21 cellular contexts compared by ENCODE assay signal in the genomic region with DNA sequence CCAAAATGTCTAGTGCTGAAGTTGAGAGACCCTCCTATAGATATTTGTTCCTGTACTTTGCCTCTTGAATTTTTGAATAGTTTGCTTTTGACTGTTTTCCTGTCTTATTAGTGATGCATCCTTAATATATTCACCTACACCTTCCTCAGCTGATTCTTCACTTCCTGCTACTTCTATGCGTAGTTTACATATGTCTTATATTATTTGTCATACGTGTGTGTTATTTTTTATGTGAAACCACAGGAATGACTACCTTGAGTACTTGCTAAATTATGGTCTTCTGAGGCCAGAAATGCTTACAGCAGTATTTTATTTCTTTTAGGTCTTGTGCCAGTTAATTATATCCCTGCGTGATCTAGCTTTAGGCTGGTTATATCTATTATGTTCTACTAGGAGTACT.
"Had no signal": no experiment of that assay in that cellular context is flagged by ENCODE, and none has a peak within 500 bp of the region (broad histone marks: within the 10 kb centered on the region; RNA-seq: fewer than 3 reads in every experiment).

No MANE protein-coding gene starts in this region.

- DNase-seq: activated CD4-positive, alpha-beta T cell treated with anti-CD3 and anti-CD28 coated beads, Interleukin-2, amount 10 ng/mL, durations not matched to agents 7 days and 5 days; activated gamma-delta T cell; activated T-cell treated with anti-CD3 and anti-CD28 coated beads, Interleukin-2, amount 50 U/mL, for 72 hours; adrenal gland; effector CD8-positive, alpha-beta T cell; foreskin fibroblast; left colon; lower lobe of right lung; pancreas; stimulated activated CD4-positive, alpha-beta T cell treated with anti-CD3 and anti-CD28 coated beads, Interleukin-4, amount 100 ng/mL, for 1 hour; stimulated activated naive CD8-positive, alpha-beta T cell treated with anti-CD3 and anti-CD28 coated beads, Interleukin-15, amount 100 ng/mL, for 72 hours; transverse colon; uterus had no signal

- H3K4me2 ChIP-seq: hepatocyte, smooth muscle cell had no signal

- H3K27me3 ChIP-seq: adrenal gland, hepatocyte, neutrophil, pancreas, suprapubic skin, transverse colon, uterus had no signal

- H3K9me3 Mint-ChIP-seq: activated CD4-positive, alpha-beta T cell treated with anti-CD3 and anti-CD28 coated beads, Interleukin-2, amount 10 ng/mL, durations not matched to agents 7 days and 5 days; activated naive CD4-positive, alpha-beta T cell treated with anti-CD3 and anti-CD28 coated beads, Interleukin-2, amount 50 U/mL, for 24 hours; activated T-cell treated with anti-CD3 and anti-CD28 coated beads, Interleukin-2, amount 50 U/mL, for 72 hours; dendritic cell treated with granulocyte-macrophage colony-stimulating factor and Interleukin-4, amounts not matched to agents 40 ng/mL and 50 ng/mL, for 4 days; natural killer cell treated with Interleukin-12 subunit alpha and Interleukin-12 subunit beta and Interleukin-15 and Interleukin-18, amount 100 ng/mL, for 72 hours; stimulated activated naive CD8-positive, alpha-beta T cell treated with anti-CD3 and anti-CD28 coated beads, Interleukin-15, amount 100 ng/mL, for 72 hours had no signal

- H3K4me3 ChIP-seq: adrenal gland, hepatocyte, lower lobe of right lung, pancreas, smooth muscle cell, suprapubic skin, transverse colon, uterus had no signal

- H3K27ac ChIP-seq: adrenal gland, hepatocyte, lower lobe of right lung, neutrophil, pancreas, suprapubic skin, transverse colon, uterus had no signal

- H3K27me3 Mint-ChIP-seq: activated CD4-positive, alpha-beta T cell treated with anti-CD3 and anti-CD28 coated beads, Interleukin-2, amount 10 ng/mL, durations not matched to agents 7 days and 5 days; activated naive CD4-positive, alpha-beta T cell treated with anti-CD3 and anti-CD28 coated beads, Interleukin-2, amount 50 U/mL, for 24 hours; dendritic cell treated with granulocyte-macrophage colony-stimulating factor and Interleukin-4, amounts not matched to agents 40 ng/mL and 50 ng/mL, for 4 days; natural killer cell treated with Interleukin-12 subunit alpha and Interleukin-12 subunit beta and Interleukin-15 and Interleukin-18, amount 100 ng/mL, for 72 hours; stimulated activated naive CD8-positive, alpha-beta T cell treated with anti-CD3 and anti-CD28 coated beads, Interleukin-15, amount 100 ng/mL, for 72 hours had no signal

- H3K4me1 ChIP-seq: suprapubic skin, uterus had no signal

- H3K36me3 ChIP-seq: adrenal gland, neutrophil, pancreas, suprapubic skin, transverse colon, uterus had no signal

- H3K9me3 ChIP-seq: adrenal gland, lower lobe of right lung, neutrophil, pancreas, suprapubic skin, transverse colon, uterus had no signal

- ATAC-seq: left colon; lower lobe of right lung; natural killer cell treated with Interleukin-12 subunit alpha and Interleukin-12 subunit beta and Interleukin-15 and Interleukin-18, amount 100 ng/mL, for 72 hours; sciatic nerve; stimulated activated naive CD8-positive, alpha-beta T cell treated with anti-CD3 and anti-CD28 coated beads, Interleukin-15, amount 100 ng/mL, for 72 hours had no signal

- H3K27ac Mint-ChIP-seq: activated CD4-positive, alpha-beta T cell treated with anti-CD3 and anti-CD28 coated beads, Interleukin-2, amount 10 ng/mL, durations not matched to agents 7 days and 5 days; activated naive CD4-positive, alpha-beta T cell treated with anti-CD3 and anti-CD28 coated beads, Interleukin-2, amount 50 U/mL, for 24 hours; activated T-cell treated with anti-CD3 and anti-CD28 coated beads, Interleukin-2, amount 50 U/mL, for 72 hours; dendritic cell treated with granulocyte-macrophage colony-stimulating factor and Interleukin-4, amounts not matched to agents 40 ng/mL and 50 ng/mL, for 4 days; stimulated activated naive CD8-positive, alpha-beta T cell treated with anti-CD3 and anti-CD28 coated beads, Interleukin-15, amount 100 ng/mL, for 72 hours had no signal

- H3K4me3 Mint-ChIP-seq: activated CD4-positive, alpha-beta T cell treated with anti-CD3 and anti-CD28 coated beads, Interleukin-2, amount 10 ng/mL, durations not matched to agents 7 days and 5 days; activated naive CD4-positive, alpha-beta T cell treated with anti-CD3 and anti-CD28 coated beads, Interleukin-2, amount 50 U/mL, for 24 hours; activated T-cell treated with anti-CD3 and anti-CD28 coated beads, Interleukin-2, amount 50 U/mL, for 72 hours; dendritic cell treated with granulocyte-macrophage colony-stimulating factor and Interleukin-4, amounts not matched to agents 40 ng/mL and 50 ng/mL, for 4 days; natural killer cell treated with Interleukin-12 subunit alpha and Interleukin-12 subunit beta and Interleukin-15 and Interleukin-18, amount 100 ng/mL, for 72 hours; stimulated activated naive CD8-positive, alpha-beta T cell treated with anti-CD3 and anti-CD28 coated beads, Interleukin-15, amount 100 ng/mL, for 72 hours had no signal

- H2AFZ ChIP-seq: hepatocyte had no signal
